Comparison of ENCODE assay signal across 1 cellular context in genomic region chr5:40991168-40991980, GRCh38.
TF ChIP-seq lines count a peak whose summit lies in the region.

No MANE protein-coding gene starts in this region.

TF ChIP-seq in HepG2, 621 proteins besides CTCF, POLR2A, EP300 and RAD21 (continued from another document and continues in another):
- peak; percentile 66; the same call in 1 of the 2 replicates for TF ChIP-seq ZNF609 (CRISPR knock-in tag; IDR thresholded peaks at IDR 0.05; ENCODE audit: borderline replicate concordance)
- TF ChIP-seq RNF2 (conservative IDR thresholded peaks at IDR 0.05; ENCODE audit: low read depth): no peak
- peak; percentile 39; the same call in 1 of the 2 replicates for TF ChIP-seq CHD4 (IDR thresholded peaks at IDR 0.05; ENCODE audit: borderline replicate concordance, low read length)
- no peak for TF ChIP-seq ATRX (CRISPR knock-in tag; IDR thresholded peaks at IDR 0.05; ENCODE audit: borderline replicate concordance)
- no peak for TF ChIP-seq NPAS2 (CRISPR knock-in tag; IDR thresholded peaks at IDR 0.05; ENCODE audit: borderline replicate concordance)
- TF ChIP-seq ZSCAN29 (CRISPR knock-in tag; conservative IDR thresholded peaks at IDR 0.05): 0 out of 2 replicates have a peak, but pooled peaks have one; percentile 60
- no peak for TF ChIP-seq ARNT2 (CRISPR knock-in tag; IDR thresholded peaks at IDR 0.05; ENCODE audit: low read depth)
- no peak for TF ChIP-seq HNRNPUL1 (IDR thresholded peaks at IDR 0.05; ENCODE audit: low read depth, low read length)
- TF ChIP-seq PAWR (CRISPR knock-in tag; IDR thresholded peaks at IDR 0.05; ENCODE audit: borderline replicate concordance): no peak
- no peak for TF ChIP-seq ZNF616 (CRISPR knock-in tag; IDR thresholded peaks at IDR 0.05; ENCODE audit: low read depth)
- TF ChIP-seq YY1 (IDR thresholded peaks at IDR 0.05; ENCODE audit: insufficient read depth, insufficient replicate concordance, low read depth, low read length): no peak
- no peak; the same call in 1 of the 2 replicates for TF ChIP-seq ZNF629 (CRISPR knock-in tag; conservative IDR thresholded peaks at IDR 0.05)
- TF ChIP-seq HINFP (CRISPR knock-in tag; IDR thresholded peaks at IDR 0.05; ENCODE audit: low read depth): no peak
- TF ChIP-seq AKAP8 (CRISPR knock-in tag; IDR thresholded peaks at IDR 0.05): no peak
- TF ChIP-seq ZNF441 (CRISPR knock-in tag; IDR thresholded peaks at IDR 0.05; ENCODE audit: borderline replicate concordance): peak; percentile 57; the same call in 1 of the 2 replicates
- no peak for TF ChIP-seq PTBP1 (IDR thresholded peaks at IDR 0.05; ENCODE audit: low read depth, low read length, poor library complexity, severe bottlenecking)
- no peak for TF ChIP-seq ZNF260 (CRISPR knock-in tag; IDR thresholded peaks at IDR 0.05; ENCODE audit: borderline replicate concordance, low read depth)
- no peak for TF ChIP-seq ARHGAP35 (CRISPR knock-in tag; IDR thresholded peaks at IDR 0.05; ENCODE audit: borderline replicate concordance)
- TF ChIP-seq HOXA7 (CRISPR knock-in tag; IDR thresholded peaks at IDR 0.05): no peak
- TF ChIP-seq BATF2 (CRISPR knock-in tag; IDR thresholded peaks at IDR 0.05): no peak
- TF ChIP-seq E2F1 (CRISPR knock-in tag; IDR thresholded peaks at IDR 0.05): no peak
- TF ChIP-seq SNAPC4 (CRISPR knock-in tag; IDR thresholded peaks at IDR 0.05): no peak
- TF ChIP-seq ZNF503 (CRISPR knock-in tag; IDR thresholded peaks at IDR 0.05): peak; percentile 72
- no peak for TF ChIP-seq SMAD9 (CRISPR knock-in tag; IDR thresholded peaks at IDR 0.05)
- no peak for TF ChIP-seq ZNF788 (CRISPR knock-in tag; IDR thresholded peaks at IDR 0.05; ENCODE audit: borderline replicate concordance)
- TF ChIP-seq HNF1B (CRISPR knock-in tag; IDR thresholded peaks at IDR 0.05): peak; percentile 53; the same call in 1 of the 2 replicates
- no peak for TF ChIP-seq CERS6 (CRISPR knock-in tag; IDR thresholded peaks at IDR 0.05)
- no peak for TF ChIP-seq ZSCAN22 (CRISPR knock-in tag; IDR thresholded peaks at IDR 0.05)
- TF ChIP-seq ZNF180 (CRISPR knock-in tag; IDR thresholded peaks at IDR 0.05; ENCODE audit: borderline replicate concordance, low read depth): no peak
- TF ChIP-seq TEAD2 (CRISPR knock-in tag; IDR thresholded peaks at IDR 0.05): no peak
- no peak for TF ChIP-seq TP53 (CRISPR knock-in tag; conservative IDR thresholded peaks at IDR 0.05)
- TF ChIP-seq ZNF558 (CRISPR knock-in tag; IDR thresholded peaks at IDR 0.05; ENCODE audit: borderline replicate concordance): no peak
- no peak for TF ChIP-seq PBX3 (CRISPR knock-in tag; IDR thresholded peaks at IDR 0.05; ENCODE audit: borderline replicate concordance)
- TF ChIP-seq SPEN (CRISPR knock-in tag; IDR thresholded peaks at IDR 0.05; ENCODE audit: low read depth): no peak
- no peak for TF ChIP-seq CENPT (CRISPR knock-in tag; IDR thresholded peaks at IDR 0.05; ENCODE audit: low read depth)
